In genomic region chr6:99393698-99394531, GRCh38 we compare ENCODE assay signal across 1 cellular context.
TF ChIP-seq lines count a peak whose summit lies in the region.

Gene COQ3, minus strand, starts transcription at chr6:99394195. Its CDS starts 16 bp downstream, at chr6:99394179.

TF ChIP-seq in HepG2, 621 proteins besides CTCF, POLR2A, EP300 and RAD21 (continued from another document and continues in another):
- TF ChIP-seq, protein P1, sequence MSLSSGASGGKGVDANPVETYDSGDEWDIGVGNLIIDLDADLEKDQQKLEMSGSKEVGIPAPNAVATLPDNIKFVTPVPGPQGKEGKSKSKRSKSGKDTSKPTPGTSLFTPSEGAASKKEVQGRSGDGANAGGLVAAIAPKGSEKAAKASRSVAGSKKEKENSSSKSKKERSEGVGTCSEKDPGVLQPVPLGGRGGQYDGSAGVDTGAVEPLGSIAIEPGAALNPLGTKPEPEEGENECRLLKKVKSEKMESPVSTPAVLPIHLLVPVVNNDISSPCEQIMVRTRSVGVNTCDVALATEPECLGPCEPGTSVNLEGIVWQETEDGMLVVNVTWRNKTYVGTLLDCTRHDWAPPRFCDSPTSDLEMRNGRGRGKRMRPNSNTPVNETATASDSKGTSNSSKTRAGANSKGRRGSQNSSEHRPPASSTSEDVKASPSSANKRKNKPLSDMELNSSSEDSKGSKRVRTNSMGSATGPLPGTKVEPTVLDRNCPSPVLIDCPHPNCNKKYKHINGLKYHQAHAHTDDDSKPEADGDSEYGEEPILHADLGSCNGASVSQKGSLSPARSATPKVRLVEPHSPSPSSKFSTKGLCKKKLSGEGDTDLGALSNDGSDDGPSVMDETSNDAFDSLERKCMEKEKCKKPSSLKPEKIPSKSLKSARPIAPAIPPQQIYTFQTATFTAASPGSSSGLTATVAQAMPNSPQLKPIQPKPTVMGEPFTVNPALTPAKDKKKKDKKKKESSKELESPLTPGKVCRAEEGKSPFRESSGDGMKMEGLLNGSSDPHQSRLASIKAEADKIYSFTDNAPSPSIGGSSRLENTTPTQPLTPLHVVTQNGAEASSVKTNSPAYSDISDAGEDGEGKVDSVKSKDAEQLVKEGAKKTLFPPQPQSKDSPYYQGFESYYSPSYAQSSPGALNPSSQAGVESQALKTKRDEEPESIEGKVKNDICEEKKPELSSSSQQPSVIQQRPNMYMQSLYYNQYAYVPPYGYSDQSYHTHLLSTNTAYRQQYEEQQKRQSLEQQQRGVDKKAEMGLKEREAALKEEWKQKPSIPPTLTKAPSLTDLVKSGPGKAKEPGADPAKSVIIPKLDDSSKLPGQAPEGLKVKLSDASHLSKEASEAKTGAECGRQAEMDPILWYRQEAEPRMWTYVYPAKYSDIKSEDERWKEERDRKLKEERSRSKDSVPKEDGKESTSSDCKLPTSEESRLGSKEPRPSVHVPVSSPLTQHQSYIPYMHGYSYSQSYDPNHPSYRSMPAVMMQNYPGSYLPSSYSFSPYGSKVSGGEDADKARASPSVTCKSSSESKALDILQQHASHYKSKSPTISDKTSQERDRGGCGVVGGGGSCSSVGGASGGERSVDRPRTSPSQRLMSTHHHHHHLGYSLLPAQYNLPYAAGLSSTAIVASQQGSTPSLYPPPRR (CRISPR knock-in tag; IDR thresholded peaks at IDR 0.05; ENCODE audit: borderline replicate concordance) = 0 out of 2 replicates have a peak, but pooled peaks have one; percentile 48
- TF ChIP-seq SNAI1 (CRISPR knock-in tag; IDR thresholded peaks at IDR 0.05; ENCODE audit: borderline replicate concordance) (no peak), ZMAT3 (CRISPR knock-in tag; conservative IDR thresholded peaks at IDR 0.05) (no peak), ZNF230 (CRISPR knock-in tag; IDR thresholded peaks at IDR 0.05) (peak; percentile 77), ZNF563 (CRISPR knock-in tag; IDR thresholded peaks at IDR 0.05) (peak; percentile 60; the same call in 1 of the 2 replicates), POGZ (CRISPR knock-in tag; IDR thresholded peaks at IDR 0.05) (peak; percentile 64), RBAK (CRISPR knock-in tag; IDR thresholded peaks at IDR 0.05) (no peak), ZBTB8A (CRISPR knock-in tag; IDR thresholded peaks at IDR 0.05; ENCODE audit: borderline replicate concordance, low read depth) (0 out of 2 replicates have a peak, but pooled peaks have one; percentile 31), SMC3 (IDR thresholded peaks at IDR 0.05; ENCODE audit: low read length) (no peak), ATF4 (CRISPR knock-in tag; IDR thresholded peaks at IDR 0.05) (no peak), ZZZ3 (CRISPR knock-in tag; IDR thresholded peaks at IDR 0.05; ENCODE audit: borderline replicate concordance) (peak; percentile 49; the same call in 1 of the 2 replicates), ZNF234 (CRISPR knock-in tag; conservative IDR thresholded peaks at IDR 0.05) (0 out of 2 replicates have a peak, but pooled peaks have one; percentile 33), ZNF329 (CRISPR knock-in tag; IDR thresholded peaks at IDR 0.05; ENCODE audit: low read depth) (no peak), KDM2A (CRISPR knock-in tag; IDR thresholded peaks at IDR 0.05; ENCODE audit: borderline replicate concordance, low read depth) (peak; percentile 89), REXO4 (CRISPR knock-in tag; IDR thresholded peaks at IDR 0.05; ENCODE audit: borderline replicate concordance) (no peak), KDM5B (CRISPR knock-in tag; IDR thresholded peaks at IDR 0.05; ENCODE audit: borderline replicate concordance) (peak; percentile 61; the same call in 1 of the 2 replicates), ZKSCAN1 (IDR thresholded peaks at IDR 0.05; ENCODE audit: low read length) (no peak), AHR (CRISPR knock-in tag; IDR thresholded peaks at IDR 0.05) (no peak; the same call in 1 of the 2 replicates), ZNF547 (CRISPR knock-in tag; IDR thresholded peaks at IDR 0.05) (peak; percentile 73), ZNF775 (CRISPR knock-in tag; IDR thresholded peaks at IDR 0.05; ENCODE audit: borderline replicate concordance) (peak; percentile 83; the same call in 1 of the 2 replicates), ZSCAN12 (CRISPR knock-in tag; IDR thresholded peaks at IDR 0.05) (0 out of 2 replicates have a peak, but pooled peaks have one; percentile 5), ZNF12 (CRISPR knock-in tag; IDR thresholded peaks at IDR 0.05) (no peak; the same call in 1 of the 2 replicates), PAXIP1 (CRISPR knock-in tag; conservative IDR thresholded peaks at IDR 0.05) (0 out of 2 replicates have a peak, but pooled peaks have one; percentile 34), ZNF160 (CRISPR knock-in tag; IDR thresholded peaks at IDR 0.05) (peak; percentile 61; the same call in 1 of the 2 replicates)
- TF ChIP-seq, protein P2, sequence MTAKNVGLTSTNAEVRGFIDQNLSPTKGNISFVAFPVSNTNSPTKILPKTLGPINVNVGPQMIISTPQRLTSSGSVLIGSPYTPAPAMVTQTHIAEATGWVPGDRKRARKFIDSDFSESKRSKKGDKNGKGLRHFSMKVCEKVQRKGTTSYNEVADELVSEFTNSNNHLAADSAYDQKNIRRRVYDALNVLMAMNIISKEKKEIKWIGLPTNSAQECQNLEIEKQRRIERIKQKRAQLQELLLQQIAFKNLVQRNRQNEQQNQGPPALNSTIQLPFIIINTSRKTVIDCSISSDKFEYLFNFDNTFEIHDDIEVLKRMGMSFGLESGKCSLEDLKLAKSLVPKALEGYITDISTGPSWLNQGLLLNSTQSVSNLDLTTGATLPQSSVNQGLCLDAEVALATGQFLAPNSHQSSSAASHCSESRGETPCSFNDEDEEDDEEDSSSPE (CRISPR knock-in tag; IDR thresholded peaks at IDR 0.05) = no peak
- TF ChIP-seq, protein P3, sequence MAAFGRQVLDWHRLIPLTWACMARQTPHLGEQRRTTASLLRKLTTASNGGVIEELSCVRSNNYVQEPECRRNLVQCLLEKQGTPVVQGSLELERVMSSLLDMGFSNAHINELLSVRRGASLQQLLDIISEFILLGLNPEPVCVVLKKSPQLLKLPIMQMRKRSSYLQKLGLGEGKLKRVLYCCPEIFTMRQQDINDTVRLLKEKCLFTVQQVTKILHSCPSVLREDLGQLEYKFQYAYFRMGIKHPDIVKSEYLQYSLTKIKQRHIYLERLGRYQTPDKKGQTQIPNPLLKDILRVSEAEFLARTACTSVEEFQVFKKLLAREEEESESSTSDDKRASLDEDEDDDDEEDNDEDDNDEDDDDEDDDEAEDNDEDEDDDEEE (CRISPR knock-in tag; IDR thresholded peaks at IDR 0.05) = peak; percentile 83; the same call in 1 of the 2 replicates
- TF ChIP-seq, protein P4, sequence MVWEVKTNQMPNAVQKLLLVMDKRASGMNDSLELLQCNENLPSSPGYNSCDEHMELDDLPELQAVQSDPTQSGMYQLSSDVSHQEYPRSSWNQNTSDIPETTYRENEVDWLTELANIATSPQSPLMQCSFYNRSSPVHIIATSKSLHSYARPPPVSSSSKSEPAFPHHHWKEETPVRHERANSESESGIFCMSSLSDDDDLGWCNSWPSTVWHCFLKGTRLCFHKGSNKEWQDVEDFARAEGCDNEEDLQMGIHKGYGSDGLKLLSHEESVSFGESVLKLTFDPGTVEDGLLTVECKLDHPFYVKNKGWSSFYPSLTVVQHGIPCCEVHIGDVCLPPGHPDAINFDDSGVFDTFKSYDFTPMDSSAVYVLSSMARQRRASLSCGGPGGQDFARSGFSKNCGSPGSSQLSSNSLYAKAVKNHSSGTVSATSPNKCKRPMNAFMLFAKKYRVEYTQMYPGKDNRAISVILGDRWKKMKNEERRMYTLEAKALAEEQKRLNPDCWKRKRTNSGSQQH (CRISPR knock-in tag; IDR thresholded peaks at IDR 0.05; ENCODE audit: low read depth) = no peak; the same call in 1 of the 2 replicates
- TF ChIP-seq, protein P5, sequence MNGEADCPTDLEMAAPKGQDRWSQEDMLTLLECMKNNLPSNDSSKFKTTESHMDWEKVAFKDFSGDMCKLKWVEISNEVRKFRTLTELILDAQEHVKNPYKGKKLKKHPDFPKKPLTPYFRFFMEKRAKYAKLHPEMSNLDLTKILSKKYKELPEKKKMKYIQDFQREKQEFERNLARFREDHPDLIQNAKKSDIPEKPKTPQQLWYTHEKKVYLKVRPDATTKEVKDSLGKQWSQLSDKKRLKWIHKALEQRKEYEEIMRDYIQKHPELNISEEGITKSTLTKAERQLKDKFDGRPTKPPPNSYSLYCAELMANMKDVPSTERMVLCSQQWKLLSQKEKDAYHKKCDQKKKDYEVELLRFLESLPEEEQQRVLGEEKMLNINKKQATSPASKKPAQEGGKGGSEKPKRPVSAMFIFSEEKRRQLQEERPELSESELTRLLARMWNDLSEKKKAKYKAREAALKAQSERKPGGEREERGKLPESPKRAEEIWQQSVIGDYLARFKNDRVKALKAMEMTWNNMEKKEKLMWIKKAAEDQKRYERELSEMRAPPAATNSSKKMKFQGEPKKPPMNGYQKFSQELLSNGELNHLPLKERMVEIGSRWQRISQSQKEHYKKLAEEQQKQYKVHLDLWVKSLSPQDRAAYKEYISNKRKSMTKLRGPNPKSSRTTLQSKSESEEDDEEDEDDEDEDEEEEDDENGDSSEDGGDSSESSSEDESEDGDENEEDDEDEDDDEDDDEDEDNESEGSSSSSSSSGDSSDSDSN (CRISPR knock-in tag; IDR thresholded peaks at IDR 0.05) = peak; percentile 57; the same call in 1 of the 2 replicates
- TF ChIP-seq, protein P6, sequence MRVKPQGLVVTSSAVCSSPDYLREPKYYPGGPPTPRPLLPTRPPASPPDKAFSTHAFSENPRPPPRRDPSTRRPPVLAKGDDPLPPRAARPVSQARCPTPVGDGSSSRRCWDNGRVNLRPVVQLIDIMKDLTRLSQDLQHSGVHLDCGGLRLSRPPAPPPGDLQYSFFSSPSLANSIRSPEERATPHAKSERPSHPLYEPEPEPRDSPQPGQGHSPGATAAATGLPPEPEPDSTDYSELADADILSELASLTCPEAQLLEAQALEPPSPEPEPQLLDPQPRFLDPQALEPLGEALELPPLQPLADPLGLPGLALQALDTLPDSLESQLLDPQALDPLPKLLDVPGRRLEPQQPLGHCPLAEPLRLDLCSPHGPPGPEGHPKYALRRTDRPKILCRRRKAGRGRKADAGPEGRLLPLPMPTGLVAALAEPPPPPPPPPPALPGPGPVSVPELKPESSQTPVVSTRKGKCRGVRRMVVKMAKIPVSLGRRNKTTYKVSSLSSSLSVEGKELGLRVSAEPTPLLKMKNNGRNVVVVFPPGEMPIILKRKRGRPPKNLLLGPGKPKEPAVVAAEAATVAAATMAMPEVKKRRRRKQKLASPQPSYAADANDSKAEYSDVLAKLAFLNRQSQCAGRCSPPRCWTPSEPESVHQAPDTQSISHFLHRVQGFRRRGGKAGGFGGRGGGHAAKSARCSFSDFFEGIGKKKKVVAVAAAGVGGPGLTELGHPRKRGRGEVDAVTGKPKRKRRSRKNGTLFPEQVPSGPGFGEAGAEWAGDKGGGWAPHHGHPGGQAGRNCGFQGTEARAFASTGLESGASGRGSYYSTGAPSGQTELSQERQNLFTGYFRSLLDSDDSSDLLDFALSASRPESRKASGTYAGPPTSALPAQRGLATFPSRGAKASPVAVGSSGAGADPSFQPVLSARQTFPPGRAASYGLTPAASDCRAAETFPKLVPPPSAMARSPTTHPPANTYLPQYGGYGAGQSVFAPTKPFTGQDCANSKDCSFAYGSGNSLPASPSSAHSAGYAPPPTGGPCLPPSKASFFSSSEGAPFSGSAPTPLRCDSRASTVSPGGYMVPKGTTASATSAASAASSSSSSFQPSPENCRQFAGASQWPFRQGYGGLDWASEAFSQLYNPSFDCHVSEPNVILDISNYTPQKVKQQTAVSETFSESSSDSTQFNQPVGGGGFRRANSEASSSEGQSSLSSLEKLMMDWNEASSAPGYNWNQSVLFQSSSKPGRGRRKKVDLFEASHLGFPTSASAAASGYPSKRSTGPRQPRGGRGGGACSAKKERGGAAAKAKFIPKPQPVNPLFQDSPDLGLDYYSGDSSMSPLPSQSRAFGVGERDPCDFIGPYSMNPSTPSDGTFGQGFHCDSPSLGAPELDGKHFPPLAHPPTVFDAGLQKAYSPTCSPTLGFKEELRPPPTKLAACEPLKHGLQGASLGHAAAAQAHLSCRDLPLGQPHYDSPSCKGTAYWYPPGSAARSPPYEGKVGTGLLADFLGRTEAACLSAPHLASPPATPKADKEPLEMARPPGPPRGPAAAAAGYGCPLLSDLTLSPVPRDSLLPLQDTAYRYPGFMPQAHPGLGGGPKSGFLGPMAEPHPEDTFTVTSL (CRISPR knock-in tag; IDR thresholded peaks at IDR 0.05; ENCODE audit: borderline replicate concordance) = 0 out of 2 replicates have a peak, but pooled peaks have one; percentile 13
